In genomic region chr10:11446133-11446532, GRCh38 we compare ENCODE assay signal across 21 cellular contexts.
"Had no signal": no experiment of that assay in that cellular context is flagged by ENCODE, and none has a peak within 500 bp of the region (broad histone marks: within the 10 kb centered on the region; RNA-seq: fewer than 3 reads in every experiment).

No MANE protein-coding gene starts in this region.

- H3K9me3 Mint-ChIP-seq: activated naive CD4-positive, alpha-beta T cell treated with anti-CD3 and anti-CD28 coated beads, Interleukin-2, amount 50 U/mL, for 72 hours; activated T-cell treated with anti-CD3 and anti-CD28 coated beads, Interleukin-2, amount 50 U/mL, for 72 hours; central memory CD8-positive, alpha-beta T cell; dendritic cell treated with granulocyte-macrophage colony-stimulating factor and Interleukin-4, amounts not matched to agents 40 ng/mL and 50 ng/mL, for 4 days; natural killer cell treated with Interleukin-12 subunit alpha and Interleukin-12 subunit beta and Interleukin-15 and Interleukin-18, amount 100 ng/mL, for 72 hours; stimulated activated naive CD8-positive, alpha-beta T cell treated with anti-CD3 and anti-CD28 coated beads, Interleukin-15, Interleukin-2, amounts not matched to agents 100 ng/mL and 50 ng/mL, for 24 hours had no signal

- DNase-seq: activated CD4-positive, alpha-beta T cell treated with anti-CD3 and anti-CD28 coated beads for 1 hour; activated CD4-positive, alpha-beta T cell treated with anti-CD3 and anti-CD28 coated beads, Interleukin-2, amount 50 U/mL, for 1 hour; activated naive CD4-positive, alpha-beta T cell; activated T-cell treated with anti-CD3 and anti-CD28 coated beads, Interleukin-2, amount 50 U/mL, for 72 hours; esophagus squamous epithelium; foreskin melanocyte; heart right ventricle; left lung; lower lobe of right lung; mesendoderm; ovary; stimulated activated CD4-positive, alpha-beta T cell treated with anti-CD3 and anti-CD28 coated beads, Interleukin-2, amount 100 ng/mL, for 48 hours; T-helper 9 cell; trophoblast cell had no signal

- H3K4me3 Mint-ChIP-seq: activated T-cell treated with anti-CD3 and anti-CD28 coated beads, Interleukin-2, amount 50 U/mL, for 72 hours; central memory CD8-positive, alpha-beta T cell; dendritic cell treated with granulocyte-macrophage colony-stimulating factor and Interleukin-4, amounts not matched to agents 40 ng/mL and 50 ng/mL, for 4 days; natural killer cell treated with Interleukin-12 subunit alpha and Interleukin-12 subunit beta and Interleukin-15 and Interleukin-18, amount 100 ng/mL, for 72 hours; stimulated activated naive CD8-positive, alpha-beta T cell treated with anti-CD3 and anti-CD28 coated beads, Interleukin-15, Interleukin-2, amounts not matched to agents 100 ng/mL and 50 ng/mL, for 24 hours had no signal

- H3K27ac Mint-ChIP-seq: activated T-cell treated with anti-CD3 and anti-CD28 coated beads, Interleukin-2, amount 50 U/mL, for 72 hours; dendritic cell treated with granulocyte-macrophage colony-stimulating factor and Interleukin-4, amounts not matched to agents 40 ng/mL and 50 ng/mL, for 4 days; natural killer cell treated with Interleukin-12 subunit alpha and Interleukin-12 subunit beta and Interleukin-15 and Interleukin-18, amount 100 ng/mL, for 72 hours; progenitor cell of endocrine pancreas; stimulated activated naive CD8-positive, alpha-beta T cell treated with anti-CD3 and anti-CD28 coated beads, Interleukin-15, Interleukin-2, amounts not matched to agents 100 ng/mL and 50 ng/mL, for 24 hours had no signal

- ATAC-seq: activated naive CD4-positive, alpha-beta T cell treated with anti-CD3 and anti-CD28 coated beads, Interleukin-2, amount 50 U/mL, for 72 hours; activated T-cell treated with anti-CD3 and anti-CD28 coated beads, Interleukin-2, amount 50 U/mL, for 72 hours; left lung; lower lobe of right lung; natural killer cell treated with Interleukin-12 subunit alpha and Interleukin-12 subunit beta and Interleukin-15 and Interleukin-18, amount 100 ng/mL, for 72 hours; right lobe of liver had no signal

- H3K27me3 Mint-ChIP-seq: stimulated activated naive CD8-positive, alpha-beta T cell treated with anti-CD3 and anti-CD28 coated beads, Interleukin-15, Interleukin-2, amounts not matched to agents 100 ng/mL and 50 ng/mL, for 24 hours had no signal

- H3K36me3 Mint-ChIP-seq: activated naive CD4-positive, alpha-beta T cell treated with anti-CD3 and anti-CD28 coated beads, Interleukin-2, amount 50 U/mL, for 72 hours; natural killer cell treated with Interleukin-12 subunit alpha and Interleukin-12 subunit beta and Interleukin-15 and Interleukin-18, amount 100 ng/mL, for 72 hours had no signal
